14 cellular contexts compared by ENCODE assay signal in genomic region chr18:63089041-63089440, GRCh38.
DNase-seq lines count a peak whose midpoint lies in the region; ATAC-seq lines count a peak whose summit lies in the region.
"Had no signal": no experiment of that assay in that cellular context is flagged by ENCODE, and none has a peak within 500 bp of the region (broad histone marks: within the 10 kb centered on the region; RNA-seq: fewer than 3 reads in every experiment).

No MANE protein-coding gene starts in this region.

- H3K27me3 Mint-ChIP-seq in T-helper 17 cell, result peaks cover 20% of the 10 kb centered on the region
- peaks cover 0 to 5% of the 10 kb centered on the region in 2 donors for H3K27me3 Mint-ChIP-seq in stimulated activated naive B cell treated with anti-CD40 and anti-IgM and Interleukin-4, amounts not matched to agents 10 μg/mL and 1 μg/mL and 100 μg/mL, for 72 hours
- H3K27me3 Mint-ChIP-seq in T-cell, result peaks cover 0 to 12% of the 10 kb centered on the region in 2 donors

- POLR2A ChIA-PET in T-cell (lab: Charles Lee), result interaction anchor here in 1 of 2 donors (0.7 kb wide), 1 partner anchor 190 kb away, joined by 5 read pairs; no protein-coding TSS in a partner anchor

- no peaks in the 10 kb centered on the region for H3K9me3 ChIP-seq in T-helper 17 cell (ENCODE audit: control insufficient read depth, low read length, poor library complexity, severe bottlenecking)

- DNase-seq in T-helper 17 cell (no peak), islet precursor cell (peak; percentile 22), T-cell (no peak)
- no peak for DNase-seq in stimulated activated naive B cell treated with anti-CD40 and anti-IgM and Interleukin-4, amounts not matched to agents 10 μg/mL and 1 μg/mL and 100 μg/mL, for 72 hours
- DNase-seq in activated CD8-positive, alpha-beta memory T cell treated with anti-CD3 and anti-CD28 coated beads, Interleukin-2, amount 50 U/mL, for 4 hours, result no peak
- DNase-seq: AML-193; CD4-positive, alpha-beta memory T cell; DMS 273 treated with DMSO at 0.1 percent for 48 hours; H7; HFFc6 had no signal

- H3K36me3 Mint-ChIP-seq in T-helper 17 cell (ENCODE audit: low read depth) (peaks cover 2% of the 10 kb centered on the region), T-cell (no peaks in the 10 kb centered on the region)
- H3K36me3 Mint-ChIP-seq in stimulated activated naive B cell treated with anti-CD40 and anti-IgM and Interleukin-4, amounts not matched to agents 10 μg/mL and 1 μg/mL and 100 μg/mL, for 72 hours, result no peaks in the 10 kb centered on the region
- H3K36me3 Mint-ChIP-seq: CD14-positive monocyte; CD4-positive, alpha-beta memory T cell had no signal

- CTCF ChIA-PET in T-cell (lab: Charles Lee), result no interaction called here

- ATAC-seq in T-helper 17 cell (no peak), T-cell (replicated peaks in 1 of 4) (no peak)
- no peak for ATAC-seq in stimulated activated naive B cell treated with anti-CD40 and anti-IgM and Interleukin-4, amounts not matched to agents 10 μg/mL and 1 μg/mL and 100 μg/mL, for 72 hours (replicated peaks)
- no peak for ATAC-seq in activated CD4-positive, CD25-positive, alpha-beta regulatory T cell treated with anti-CD3 and anti-CD28 coated beads, Interleukin-2, amount 50 U/mL, for 24 hours
- ATAC-seq: HCT116 had no signal

- H3K4me1 Mint-ChIP-seq in T-helper 17 cell, result peaks cover 7% of the 10 kb centered on the region
- peaks cover 0 to 4% of the 10 kb centered on the region in 2 donors for H3K4me1 Mint-ChIP-seq in stimulated activated naive B cell treated with anti-CD40 and anti-IgM and Interleukin-4, amounts not matched to agents 10 μg/mL and 1 μg/mL and 100 μg/mL, for 72 hours
- H3K4me1 Mint-ChIP-seq in T-cell, result peaks cover 0 to 7% (median 2%) of the 10 kb centered on the region in 3 donors

- H3K27ac Mint-ChIP-seq in T-helper 17 cell, result peak overlapping the region; percentile 37
- peak overlapping the region; percentile 43 for H3K27ac Mint-ChIP-seq in stimulated activated naive B cell treated with anti-CD40 and anti-IgM and Interleukin-4, amounts not matched to agents 10 μg/mL and 1 μg/mL and 100 μg/mL, for 72 hours
- H3K27ac Mint-ChIP-seq in T-cell, result no peak overlapping the region
- H3K27ac Mint-ChIP-seq: CD14-positive monocyte; CD4-positive, alpha-beta memory T cell; GM23338; HFFc6 had no signal

- H3K4me3 Mint-ChIP-seq in T-helper 17 cell (no peak overlapping the region), T-cell (no peak overlapping the region)
- H3K4me3 Mint-ChIP-seq in stimulated activated naive B cell treated with anti-CD40 and anti-IgM and Interleukin-4, amounts not matched to agents 10 μg/mL and 1 μg/mL and 100 μg/mL, for 72 hours, result no peak overlapping the region
- H3K4me3 Mint-ChIP-seq: CD14-positive monocyte; CD4-positive, alpha-beta memory T cell; GM23338; HFFc6 had no signal

- no peaks in the 10 kb centered on the region for H3K9me3 Mint-ChIP-seq in stimulated activated naive B cell treated with anti-CD40 and anti-IgM and Interleukin-4, amounts not matched to agents 10 μg/mL and 1 μg/mL and 100 μg/mL, for 72 hours
- no peaks in the 10 kb centered on the region for H3K9me3 Mint-ChIP-seq in T-cell
- H3K9me3 Mint-ChIP-seq: CD4-positive, alpha-beta memory T cell; GM23338; HFFc6 had no signal

Comparison
In these comparisons a context has a peak if more than half of its experiments do, and no peak if none do; other contexts are left out.
1. H3K27ac Mint-ChIP-seq: peak in T-helper 17 cell (single experiment) and stimulated activated naive B cell treated with anti-CD40 and anti-IgM and Interleukin-4, amounts not matched to agents 10 μg/mL and 1 μg/mL and 100 μg/mL, for 72 hours (single experiment); none in T-cell (0 of 2).